8 cellular contexts compared by ENCODE assay signal in genomic region chr1:19310720-19311502, GRCh38. TPM values are rescaled to one million over a fixed set of nuclear protein-coding genes. Genes with fewer than 3 reads are reported as not detected.
DNase-seq lines count a peak whose midpoint lies in the region; ATAC-seq, FAIRE-seq and TF ChIP-seq lines count a peak whose summit lies in the region.

No MANE protein-coding gene starts in this region.

- H3K4me3 Mint-ChIP-seq in activated naive CD8-positive, alpha-beta T cell = peak overlapping the region; percentile 92
- H3K4me3 Mint-ChIP-seq in stimulated activated naive CD8-positive, alpha-beta T cell treated with anti-CD3 and anti-CD28 coated beads, Interleukin-15, amount 100 ng/mL, for 72 hours = peak overlapping the region; percentile 83 to 92

- ATAC-seq in stimulated activated naive CD8-positive, alpha-beta T cell treated with anti-CD3 and anti-CD28 coated beads, Interleukin-15, amount 100 ng/mL, for 72 hours = no peak

- TF ChIP-seq CTCF in C4-2B (conservative IDR thresholded peaks at IDR 0.05) = no peak
- no peak for TF ChIP-seq CTCF in HL-60 (IDR thresholded peaks at IDR 0.05; ENCODE audit: insufficient read depth, low read length)

- no peaks in the 10 kb centered on the region for H3K27me3 ChIP-seq in HL-60 (ENCODE audit: insufficient read depth, poor library complexity, severe bottlenecking)

- peaks cover 30% of the 10 kb centered on the region for H3K4me1 Mint-ChIP-seq in activated naive CD8-positive, alpha-beta T cell (ENCODE audit: low read depth)
- peaks cover 42% of the 10 kb centered on the region for H3K4me1 Mint-ChIP-seq in stimulated activated naive CD8-positive, alpha-beta T cell treated with anti-CD3 and anti-CD28 coated beads, Interleukin-15, amount 100 ng/mL, for 72 hours

- H3K36me3 Mint-ChIP-seq in activated naive CD8-positive, alpha-beta T cell = peaks cover 8% of the 10 kb centered on the region

- no peaks in the 10 kb centered on the region for H3K27me3 Mint-ChIP-seq in activated naive CD8-positive, alpha-beta T cell
- no peaks in the 10 kb centered on the region for H3K27me3 Mint-ChIP-seq in stimulated activated naive CD8-positive, alpha-beta T cell treated with anti-CD3 and anti-CD28 coated beads, Interleukin-15, amount 100 ng/mL, for 72 hours

- TF ChIP-seq POLR2A in GM12892 (IDR thresholded peaks at IDR 0.05; ENCODE audit: low read depth, low read length) = no peak

- no peaks in the 10 kb centered on the region for H3K9me3 Mint-ChIP-seq in activated naive CD8-positive, alpha-beta T cell (ENCODE audit: low read depth)
- no peaks in the 10 kb centered on the region for H3K9me3 Mint-ChIP-seq in stimulated activated naive CD8-positive, alpha-beta T cell treated with anti-CD3 and anti-CD28 coated beads, Interleukin-15, amount 100 ng/mL, for 72 hours

- peak overlapping the region; percentile 62 for H3K27ac Mint-ChIP-seq in activated naive CD8-positive, alpha-beta T cell
- peak overlapping the region; percentile 81 to 91 for H3K27ac Mint-ChIP-seq in stimulated activated naive CD8-positive, alpha-beta T cell treated with anti-CD3 and anti-CD28 coated beads, Interleukin-15, amount 100 ng/mL, for 72 hours

- no peak for FAIRE-seq in GM12892 (lab: Jason Lieb, UNC)

- no peak for DNase-seq in HL-60 (ENCODE audit: low read depth in 1 of 2, low spot score in 1 of 2)
- peak; percentile 34 for DNase-seq in islet precursor cell
- no peak for DNase-seq in stimulated activated naive CD8-positive, alpha-beta T cell treated with anti-CD3 and anti-CD28 coated beads, Interleukin-15, amount 100 ng/mL, for 72 hours
- no peak for DNase-seq in middle frontal gyrus (ENCODE audit: extremely low spot score, low spot score)
- no peak for DNase-seq in stimulated activated CD4-positive, alpha-beta T cell treated with anti-CD3 and anti-CD28 coated beads, Interleukin-12 subunit alpha, Interleukin-12 subunit beta, amount 100 ng/mL, for 4 hours
- no peak for DNase-seq in GM12892 (ENCODE audit: insufficient read length)

- peak overlapping the region; percentile 66 for H3K4me3 ChIP-seq in HL-60 (replicated peaks; ENCODE audit: insufficient read depth, low read length)

- peak overlapping the region; percentile 91 for H3K27ac ChIP-seq in C4-2B
- H3K27ac ChIP-seq in HL-60 (replicated peaks) = peak overlapping the region; percentile 68

RNA-seq across cellular contexts. Expression of gene AKR7A2, which starts 1.0 kb away (rescaled TPM):
- 29.5 TPM for polyA plus RNA-seq in GM12892 (2012; ENCODE audit: missing spikeins)

RNA-seq across cellular contexts. Expression of gene SLC66A1, which starts 1.2 kb away (rescaled TPM):
- 3.9 TPM for polyA plus RNA-seq in GM12892 (2012; ENCODE audit: missing spikeins)

RNA-seq across cellular contexts. Expression of gene AKR7A3, which starts 22.3 kb away (rescaled TPM):
- 0.30 TPM for polyA plus RNA-seq in GM12892 (2012; ENCODE audit: missing spikeins)

RNA-seq across cellular contexts. Expression of gene MRTO4, which starts 59.3 kb away (rescaled TPM):
- polyA plus RNA-seq in GM12892 (2012; ENCODE audit: missing spikeins) = 40.4 TPM

RNA-seq across cellular contexts. Expression of gene EMC1, which starts 59.6 kb away (rescaled TPM):
- polyA plus RNA-seq in GM12892 (2012; ENCODE audit: missing spikeins) = 16.1 TPM
